3 cellular contexts compared by ENCODE assay signal in genomic region chr3:17103579-17103978, GRCh38.
TF ChIP-seq lines count a peak whose summit lies in the region.

No MANE protein-coding gene starts in this region.

TF ChIP-seq in HepG2, 621 proteins besides CTCF, POLR2A, EP300 and RAD21:
- TF ChIP-seq ZNF34 (CRISPR knock-in tag; IDR thresholded peaks at IDR 0.05; ENCODE audit: borderline replicate concordance), result no peak
- 0 out of 2 replicates have a peak, but pooled peaks have one; percentile 4 for TF ChIP-seq ATF7 (IDR thresholded peaks at IDR 0.05)
- no peak for TF ChIP-seq ATF7 (CRISPR knock-in tag; IDR thresholded peaks at IDR 0.05)
- peak; percentile 23; the same call in 1 of the 2 replicates for TF ChIP-seq CEBPB (IDR thresholded peaks at IDR 0.05; ENCODE audit: borderline replicate concordance, low read depth, low read length)
- TF ChIP-seq ZNF652 (CRISPR knock-in tag; IDR thresholded peaks at IDR 0.05; ENCODE audit: borderline replicate concordance, low read depth), result no peak
- TF ChIP-seq PAWR (CRISPR knock-in tag; IDR thresholded peaks at IDR 0.05; ENCODE audit: borderline replicate concordance), result no peak
TF ChIP-seq in HepG2: peak in this region for 2.

TF ChIP-seq in IMR-90, 13 proteins besides CTCF, POLR2A, EP300 and RAD21:
- TF ChIP-seq SMC3 (IDR thresholded peaks at IDR 0.05; ENCODE audit: low read depth, low read length) (no peak), CHD1 (IDR thresholded peaks at IDR 0.05; ENCODE audit: low read depth, low read length) (no peak), ELK1 (IDR thresholded peaks at IDR 0.05; ENCODE audit: borderline replicate concordance, low read depth, low read length) (no peak), MXI1 (IDR thresholded peaks at IDR 0.05; ENCODE audit: borderline replicate concordance, low read depth, low read length) (no peak), CEBPB (IDR thresholded peaks at IDR 0.05; ENCODE audit: low read depth, low read length) (peak; percentile 41; the same call in 1 of the 2 replicates)

TF ChIP-seq in K562, 482 proteins besides CTCF, POLR2A, EP300 and RAD21:
- TF ChIP-seq HSF4 (CRISPR knock-in tag; IDR thresholded peaks at IDR 0.05; ENCODE audit: borderline replicate concordance), result no peak
- no peak for TF ChIP-seq KAT2B (IDR thresholded peaks at IDR 0.05; ENCODE audit: low read depth, low read length)
- TF ChIP-seq ZNF324 (CRISPR knock-in tag; IDR thresholded peaks at IDR 0.05), result no peak
- TF ChIP-seq ZNF79 (CRISPR knock-in tag; IDR thresholded peaks at IDR 0.05; ENCODE audit: low read depth), result no peak
- no peak for TF ChIP-seq KLF13 (tag; IDR thresholded peaks at IDR 0.05; ENCODE audit: borderline replicate concordance, low read depth)
- TF ChIP-seq NUFIP1 (IDR thresholded peaks at IDR 0.05; ENCODE audit: partially characterized antibody), result no peak
- TF ChIP-seq SMARCA5 (IDR thresholded peaks at IDR 0.05), result no peak
- TF ChIP-seq, protein P1, sequence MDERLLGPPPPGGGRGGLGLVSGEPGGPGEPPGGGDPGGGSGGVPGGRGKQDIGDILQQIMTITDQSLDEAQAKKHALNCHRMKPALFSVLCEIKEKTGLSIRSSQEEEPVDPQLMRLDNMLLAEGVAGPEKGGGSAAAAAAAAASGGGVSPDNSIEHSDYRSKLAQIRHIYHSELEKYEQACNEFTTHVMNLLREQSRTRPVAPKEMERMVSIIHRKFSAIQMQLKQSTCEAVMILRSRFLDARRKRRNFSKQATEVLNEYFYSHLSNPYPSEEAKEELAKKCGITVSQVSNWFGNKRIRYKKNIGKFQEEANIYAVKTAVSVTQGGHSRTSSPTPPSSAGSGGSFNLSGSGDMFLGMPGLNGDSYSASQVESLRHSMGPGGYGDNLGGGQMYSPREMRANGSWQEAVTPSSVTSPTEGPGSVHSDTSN (CRISPR knock-in tag; IDR thresholded peaks at IDR 0.05; ENCODE audit: low read depth), result no peak
- TF ChIP-seq, protein P1 (tag; conservative IDR thresholded peaks at IDR 0.05; ENCODE audit: low read depth), result no peak
- no peak for TF ChIP-seq CREBBP (IDR thresholded peaks at IDR 0.05; ENCODE audit: low read depth, low read length)
- TF ChIP-seq, protein P2, sequence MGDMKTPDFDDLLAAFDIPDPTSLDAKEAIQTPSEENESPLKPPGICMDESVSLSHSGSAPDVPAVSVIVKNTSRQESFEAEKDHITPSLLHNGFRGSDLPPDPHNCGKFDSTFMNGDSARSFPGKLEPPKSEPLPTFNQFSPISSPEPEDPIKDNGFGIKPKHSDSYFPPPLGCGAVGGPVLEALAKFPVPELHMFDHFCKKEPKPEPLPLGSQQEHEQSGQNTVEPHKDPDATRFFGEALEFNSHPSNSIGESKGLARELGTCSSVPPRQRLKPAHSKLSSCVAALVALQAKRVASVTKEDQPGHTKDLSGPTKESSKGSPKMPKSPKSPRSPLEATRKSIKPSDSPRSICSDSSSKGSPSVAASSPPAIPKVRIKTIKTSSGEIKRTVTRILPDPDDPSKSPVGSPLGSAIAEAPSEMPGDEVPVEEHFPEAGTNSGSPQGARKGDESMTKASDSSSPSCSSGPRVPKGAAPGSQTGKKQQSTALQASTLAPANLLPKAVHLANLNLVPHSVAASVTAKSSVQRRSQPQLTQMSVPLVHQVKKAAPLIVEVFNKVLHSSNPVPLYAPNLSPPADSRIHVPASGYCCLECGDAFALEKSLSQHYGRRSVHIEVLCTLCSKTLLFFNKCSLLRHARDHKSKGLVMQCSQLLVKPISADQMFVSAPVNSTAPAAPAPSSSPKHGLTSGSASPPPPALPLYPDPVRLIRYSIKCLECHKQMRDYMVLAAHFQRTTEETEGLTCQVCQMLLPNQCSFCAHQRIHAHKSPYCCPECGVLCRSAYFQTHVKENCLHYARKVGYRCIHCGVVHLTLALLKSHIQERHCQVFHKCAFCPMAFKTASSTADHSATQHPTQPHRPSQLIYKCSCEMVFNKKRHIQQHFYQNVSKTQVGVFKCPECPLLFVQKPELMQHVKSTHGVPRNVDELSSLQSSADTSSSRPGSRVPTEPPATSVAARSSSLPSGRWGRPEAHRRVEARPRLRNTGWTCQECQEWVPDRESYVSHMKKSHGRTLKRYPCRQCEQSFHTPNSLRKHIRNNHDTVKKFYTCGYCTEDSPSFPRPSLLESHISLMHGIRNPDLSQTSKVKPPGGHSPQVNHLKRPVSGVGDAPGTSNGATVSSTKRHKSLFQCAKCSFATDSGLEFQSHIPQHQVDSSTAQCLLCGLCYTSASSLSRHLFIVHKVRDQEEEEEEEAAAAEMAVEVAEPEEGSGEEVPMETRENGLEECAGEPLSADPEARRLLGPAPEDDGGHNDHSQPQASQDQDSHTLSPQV (IDR thresholded peaks at IDR 0.05), result no peak
- TF ChIP-seq KDM4B (IDR thresholded peaks at IDR 0.05; ENCODE audit: borderline replicate concordance in 2 of 2, low read depth in 1 of 2), result no peak
- TF ChIP-seq, protein P3, sequence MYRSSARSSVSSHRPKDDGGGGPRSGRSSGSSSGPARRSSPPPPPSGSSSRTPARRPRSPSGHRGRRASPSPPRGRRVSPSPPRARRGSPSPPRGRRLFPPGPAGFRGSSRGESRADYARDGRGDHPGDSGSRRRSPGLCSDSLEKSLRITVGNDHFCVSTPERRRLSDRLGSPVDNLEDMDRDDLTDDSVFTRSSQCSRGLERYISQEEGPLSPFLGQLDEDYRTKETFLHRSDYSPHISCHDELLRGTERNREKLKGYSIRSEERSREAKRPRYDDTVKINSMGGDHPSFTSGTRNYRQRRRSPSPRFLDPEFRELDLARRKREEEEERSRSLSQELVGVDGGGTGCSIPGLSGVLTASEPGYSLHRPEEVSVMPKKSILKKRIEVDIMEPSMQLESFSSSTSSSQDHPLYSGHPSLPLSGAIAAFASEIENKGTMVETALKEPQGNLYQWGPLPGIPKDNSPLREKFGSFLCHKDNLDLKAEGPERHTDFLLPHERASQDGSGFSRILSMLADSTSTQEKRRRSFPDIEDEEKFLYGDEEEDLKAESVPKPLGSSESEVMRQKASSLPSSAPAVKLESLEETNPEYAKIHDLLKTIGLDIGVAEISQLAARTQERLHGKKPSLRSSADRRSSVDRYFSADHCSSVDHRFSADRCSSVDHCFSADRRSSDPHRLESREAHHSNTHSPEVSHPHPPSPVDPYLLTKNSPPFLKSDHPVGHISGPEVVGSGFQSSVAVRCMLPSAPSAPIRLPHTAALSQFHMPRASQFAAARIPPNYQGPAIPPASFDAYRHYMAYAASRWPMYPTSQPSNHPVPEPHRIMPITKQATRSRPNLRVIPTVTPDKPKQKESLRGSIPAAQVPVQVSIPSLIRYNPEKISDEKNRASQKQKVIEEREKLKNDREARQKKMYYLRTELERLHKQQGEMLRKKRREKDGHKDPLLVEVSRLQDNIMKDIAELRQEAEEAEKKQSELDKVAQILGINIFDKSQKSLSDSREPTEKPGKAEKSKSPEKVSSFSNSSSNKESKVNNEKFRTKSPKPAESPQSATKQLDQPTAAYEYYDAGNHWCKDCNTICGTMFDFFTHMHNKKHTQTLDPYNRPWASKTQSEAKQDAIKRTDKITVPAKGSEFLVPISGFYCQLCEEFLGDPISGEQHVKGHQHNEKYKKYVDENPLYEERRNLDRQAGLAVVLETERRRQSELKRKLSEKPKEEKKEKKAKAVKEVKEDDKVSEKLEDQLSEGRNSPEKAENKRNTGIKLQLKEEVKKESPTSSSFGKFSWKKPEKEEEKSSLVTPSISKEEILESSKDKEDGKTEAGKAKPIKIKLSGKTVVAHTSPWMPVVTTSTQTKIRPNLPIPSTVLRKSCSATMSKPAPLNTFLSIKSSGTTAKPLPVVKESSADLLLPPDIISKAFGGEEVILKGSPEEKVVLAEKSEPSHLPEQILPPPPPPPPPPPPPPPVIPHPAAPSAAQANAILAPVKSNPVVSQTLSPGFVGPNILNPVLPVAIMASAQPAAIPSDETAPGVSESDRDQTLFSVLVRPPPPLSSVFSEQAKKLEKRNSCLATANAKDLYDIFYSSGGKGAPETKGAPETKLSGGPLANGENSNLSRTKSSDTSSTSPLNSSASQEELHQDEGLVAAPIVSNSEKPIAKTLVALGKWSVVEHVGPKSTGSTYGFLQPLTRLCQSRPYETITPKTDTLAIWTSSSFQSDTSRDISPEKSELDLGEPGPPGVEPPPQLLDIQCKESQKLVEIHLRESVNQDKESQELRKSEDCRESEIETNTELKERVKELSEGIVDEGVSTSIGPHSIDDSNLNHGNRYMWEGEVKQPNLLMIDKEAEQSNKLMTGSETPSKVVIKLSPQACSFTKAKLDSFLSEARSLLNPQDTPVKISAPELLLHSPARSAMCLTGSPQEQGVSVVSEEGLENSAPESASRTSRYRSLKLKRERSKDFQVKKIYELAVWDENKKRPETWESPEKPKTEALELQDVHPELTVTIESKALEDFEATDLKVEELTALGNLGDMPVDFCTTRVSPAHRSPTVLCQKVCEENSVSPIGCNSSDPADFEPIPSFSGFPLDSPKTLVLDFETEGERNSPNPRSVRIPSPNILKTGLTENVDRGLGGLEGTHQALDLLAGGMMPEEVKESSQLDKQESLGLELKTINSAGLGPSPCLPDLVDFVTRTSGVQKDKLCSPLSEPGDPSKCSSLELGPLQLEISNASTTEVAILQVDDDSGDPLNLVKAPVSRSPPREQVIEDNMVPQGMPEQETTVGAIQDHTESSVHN (IDR thresholded peaks at IDR 0.05; ENCODE audit: borderline replicate concordance in 1 of 2, low read depth in 1 of 2), result no peak
- no peak for TF ChIP-seq NCOA2 (IDR thresholded peaks at IDR 0.05; ENCODE audit: partially characterized antibody in 2 of 2)
- peak; percentile 60 for TF ChIP-seq CEBPB (tag; IDR thresholded peaks at IDR 0.05)
- TF ChIP-seq CEBPG (CRISPR knock-in tag; IDR thresholded peaks at IDR 0.05), result no peak
- peak in 1 of 2 experiments; percentile 70; a peak in 2 of 4 replicates for TF ChIP-seq CEBPG (tag; conservative IDR thresholded peaks at IDR 0.05 in 1 of 2, IDR thresholded peaks at IDR 0.05 in 1 of 2)
- TF ChIP-seq EWSR1 (IDR thresholded peaks at IDR 0.05; ENCODE audit: borderline replicate concordance, low read depth, partially characterized antibody), result no peak
- TF ChIP-seq ARHGAP35 (IDR thresholded peaks at IDR 0.05; ENCODE audit: partially characterized antibody), result no peak
- TF ChIP-seq, protein P4, sequence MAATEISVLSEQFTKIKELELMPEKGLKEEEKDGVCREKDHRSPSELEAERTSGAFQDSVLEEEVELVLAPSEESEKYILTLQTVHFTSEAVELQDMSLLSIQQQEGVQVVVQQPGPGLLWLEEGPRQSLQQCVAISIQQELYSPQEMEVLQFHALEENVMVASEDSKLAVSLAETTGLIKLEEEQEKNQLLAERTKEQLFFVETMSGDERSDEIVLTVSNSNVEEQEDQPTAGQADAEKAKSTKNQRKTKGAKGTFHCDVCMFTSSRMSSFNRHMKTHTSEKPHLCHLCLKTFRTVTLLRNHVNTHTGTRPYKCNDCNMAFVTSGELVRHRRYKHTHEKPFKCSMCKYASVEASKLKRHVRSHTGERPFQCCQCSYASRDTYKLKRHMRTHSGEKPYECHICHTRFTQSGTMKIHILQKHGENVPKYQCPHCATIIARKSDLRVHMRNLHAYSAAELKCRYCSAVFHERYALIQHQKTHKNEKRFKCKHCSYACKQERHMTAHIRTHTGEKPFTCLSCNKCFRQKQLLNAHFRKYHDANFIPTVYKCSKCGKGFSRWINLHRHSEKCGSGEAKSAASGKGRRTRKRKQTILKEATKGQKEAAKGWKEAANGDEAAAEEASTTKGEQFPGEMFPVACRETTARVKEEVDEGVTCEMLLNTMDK (IDR thresholded peaks at IDR 0.05; ENCODE audit: borderline replicate concordance, insufficient read depth, low read depth, low read length, poor library complexity, severe bottlenecking), result no peak
- 0 out of 2 replicates have a peak, but pooled peaks have one; percentile 10 for TF ChIP-seq ATF3 (IDR thresholded peaks at IDR 0.05)
- no peak for TF ChIP-seq ATF3 (CRISPR knock-in tag; conservative IDR thresholded peaks at IDR 0.05)
- no peak for TF ChIP-seq MEF2D (tag; conservative IDR thresholded peaks at IDR 0.05; ENCODE audit: low read depth)
